In genomic region chrX:130081421-130082045, GRCh38 we compare ENCODE assay signal across 10 cellular contexts. TPM values are rescaled to one million over a fixed set of nuclear protein-coding genes. Genes with fewer than 3 reads are reported as not detected.
DNase-seq lines count a peak whose midpoint lies in the region; ATAC-seq and TF ChIP-seq lines count a peak whose summit lies in the region.
"Had no signal": no experiment of that assay in that cellular context is flagged by ENCODE, and none has a peak within 500 bp of the region (broad histone marks: within the 10 kb centered on the region; RNA-seq: fewer than 3 reads in every experiment).

No MANE protein-coding gene starts in this region.

- H3K4me1 ChIP-seq in vagina = peaks cover 40% of the 10 kb centered on the region

- H3K36me3 ChIP-seq in vagina = no peaks in the 10 kb centered on the region

- ATAC-seq in Right ventricle myocardium inferior (peak; percentile 21), left cardiac atrium (no peak)
- ATAC-seq in activated CD8-positive, alpha-beta T cell treated with anti-CD3 and anti-CD28 coated beads for 36 hours = no peak

- H3K9me3 Mint-ChIP-seq in activated CD8-positive, alpha-beta T cell treated with anti-CD3 and anti-CD28 coated beads for 36 hours = no peaks in the 10 kb centered on the region
- H3K9me3 Mint-ChIP-seq in mesothelial cell of epicardium = no peaks in the 10 kb centered on the region

- peak overlapping the region; percentile 45 for H3K4me3 Mint-ChIP-seq in activated CD8-positive, alpha-beta T cell treated with anti-CD3 and anti-CD28 coated beads for 36 hours
- H3K4me3 Mint-ChIP-seq in mesothelial cell of epicardium = no peak overlapping the region

- CTCF ChIA-PET in activated CD8-positive, alpha-beta T cell treated with anti-CD3 and anti-CD28 coated beads for 36 hours (lab: Charles Lee) = interaction anchor here (1.1 to 5.3 kb wide), 14 partner anchors 9 to 116 kb away, joined by 3 to 87 read pairs (median 6); partner anchors contain the start of gene ELF4

- intact Hi-C loops in Right ventricle myocardium inferior (cut with DNase I) = loop anchor here (2.0 kb wide), 1 partner anchor 39 kb away; no protein-coding TSS in a partner anchor
- intact Hi-C loops in left cardiac atrium (cut with DNase I) = loop anchor here in 1 of 2 donors (5.0 kb wide), 1 partner anchor 111 kb away; no protein-coding TSS in a partner anchor
- intact Hi-C loops in activated CD8-positive, alpha-beta T cell treated with anti-CD3 and anti-CD28 coated beads for 36 hours (cut with micrococcal nuclease) = loop anchor here (2.0 to 5.0 kb wide), 3 partner anchors 39 to 111 kb away; partner anchors contain the start of gene RAB33A
- intact Hi-C loops in vagina (cut with DNase I) = loop anchor here (5.0 kb wide), 1 partner anchor 111 kb away; no protein-coding TSS in a partner anchor

- POLR2A ChIA-PET in activated CD8-positive, alpha-beta T cell treated with anti-CD3 and anti-CD28 coated beads for 36 hours (lab: Charles Lee) = interaction anchor here (0.7 to 4.0 kb wide), 7 partner anchors 11 to 91 kb away, joined by 3 to 26 read pairs (median 3); no protein-coding TSS in a partner anchor

- no peaks in the 10 kb centered on the region for H3K9me3 ChIP-seq in vagina

- peaks cover 6% of the 10 kb centered on the region for H3K36me3 Mint-ChIP-seq in activated CD8-positive, alpha-beta T cell treated with anti-CD3 and anti-CD28 coated beads for 36 hours (ENCODE audit: low read depth)
- peaks cover 7% of the 10 kb centered on the region for H3K36me3 Mint-ChIP-seq in mesothelial cell of epicardium

- no peak overlapping the region for H3K4me3 ChIP-seq in vagina

- H3K27ac Mint-ChIP-seq in activated CD8-positive, alpha-beta T cell treated with anti-CD3 and anti-CD28 coated beads for 36 hours = peak overlapping the region; percentile 90
- peak overlapping the region; percentile 64 for H3K27ac Mint-ChIP-seq in mesothelial cell of epicardium

- H3K27ac ChIP-seq in vagina = peak overlapping the region; percentile 76
- H3K27ac ChIP-seq: epithelial cell of prostate had no signal

- TF ChIP-seq POLR2A in vagina (IDR thresholded peaks at IDR 0.05) = no peak

- no peak for TF ChIP-seq CTCF in activated CD8-positive, alpha-beta T cell treated with anti-CD3 and anti-CD28 coated beads for 36 hours (IDR thresholded peaks at IDR 0.05)
- TF ChIP-seq CTCF in mesothelial cell of epicardium (IDR thresholded peaks at IDR 0.05; ENCODE audit: unreplicated experiment) (no peak), vagina (IDR thresholded peaks at IDR 0.05) (no peak)

- no peak for DNase-seq in Right ventricle myocardium inferior (ENCODE audit: missing footprints)
- DNase-seq in left cardiac atrium = no peak
- no peak for DNase-seq in activated CD8-positive, alpha-beta T cell treated with anti-CD3 and anti-CD28 coated beads for 36 hours
- DNase-seq in mesothelial cell of epicardium (ENCODE audit: low spot score in 2 of 2, unreplicated experiment in 2 of 2) = no peak
- DNase-seq in vagina (ENCODE audit: extremely low spot score in 2 of 2) = no peak
- no peak for DNase-seq in DMS79 treated with DMSO at 0.1 percent for 48 hours (lab: John Stamatoyannopoulos, UW)
- no peak for DNase-seq in anterior cingulate cortex (lab: John Stamatoyannopoulos, UW)
- DNase-seq in effector CD8-positive, alpha-beta T cell (lab: John Stamatoyannopoulos, UW) = no peak
- DNase-seq: kidney glomerular epithelial cell had no signal

- no peaks in the 10 kb centered on the region for H3K27me3 ChIP-seq in vagina

- peaks cover 60% of the 10 kb centered on the region for H3K4me1 Mint-ChIP-seq in activated CD8-positive, alpha-beta T cell treated with anti-CD3 and anti-CD28 coated beads for 36 hours (ENCODE audit: low read depth)
- peaks cover 32% of the 10 kb centered on the region for H3K4me1 Mint-ChIP-seq in mesothelial cell of epicardium

- H3K27me3 Mint-ChIP-seq in activated CD8-positive, alpha-beta T cell treated with anti-CD3 and anti-CD28 coated beads for 36 hours = no peaks in the 10 kb centered on the region
- H3K27me3 Mint-ChIP-seq in mesothelial cell of epicardium (ENCODE audit: low read depth) = no peaks in the 10 kb centered on the region

RNA-seq across cellular contexts. Expression of gene ELF4, which starts 28.8 kb away (rescaled TPM):
- total RNA-seq in Right ventricle myocardium inferior (2.8 TPM), left cardiac atrium (1 to 10 TPM; 4.2 to 6.4 TPM), mesothelial cell of epicardium (21.0 to 22.9 TPM (median 22.2 TPM) in 3 replicates), vagina (14.7 TPM)
- total RNA-seq in activated CD8-positive, alpha-beta T cell treated with anti-CD3 and anti-CD28 coated beads for 36 hours = 10 to 100 TPM; 17.5 TPM
